8 cellular contexts compared by ENCODE assay signal in genomic region chr16:67967956-67968439, GRCh38. TPM values are rescaled to one million over a fixed set of nuclear protein-coding genes. Genes with fewer than 3 reads are reported as not detected.
DNase-seq lines count a peak whose midpoint lies in the region; ATAC-seq and TF ChIP-seq lines count a peak whose summit lies in the region.

No MANE protein-coding gene starts in this region.

- no peaks in the 10 kb centered on the region for H3K27me3 ChIP-seq in Panc1 (ENCODE audit: control insufficient read depth, insufficient read depth, low read length)

- intact Hi-C loops in activated CD4-positive, alpha-beta T cell treated with anti-CD3 and anti-CD28 coated beads for 36 hours (cut with DNase I, micrococcal nuclease) = loop anchor here (1.0 to 2.0 kb wide), 14 partner anchors 25 to 480 kb away; partner anchors contain the start of genes PSKH1 (in 2 of the 2), PSMB10 (in 2 of the 2), ACD (in 1 of the 2) and CENPT (in 1 of the 2)
- intact Hi-C loops in Panc1 (cut with micrococcal nuclease; ENCODE audit: unreplicated experiment) (no loop called here), MCF 10A (cut with micrococcal nuclease) (loop anchor here (2.0 to 5.0 kb wide), 2 partner anchors 73 to 269 kb away; partner anchors contain the start of gene ESRP2)

- DNase-seq in activated CD4-positive, alpha-beta T cell treated with anti-CD3 and anti-CD28 coated beads for 36 hours = peak; percentile 63
- no peak for DNase-seq in activated CD4-positive, alpha-beta T cell treated with anti-CD3 and anti-CD28 coated beads for 1 hour
- DNase-seq in Panc1 (ENCODE audit: low read depth, low spot score) = no peak
- peak; percentile 19 for DNase-seq in MCF 10A (ENCODE audit: unreplicated experiment)
- DNase-seq in immature natural killer cell = peak in 2 of 3 donors; percentile 8 to 32
- peak; percentile 40 for DNase-seq in stimulated activated CD4-positive, alpha-beta T cell treated with anti-CD3 and anti-CD28 coated beads, Interleukin-4, amount 100 ng/mL, for 24 hours
- DNase-seq in SKM-1 (lab: John Stamatoyannopoulos, UW; ENCODE audit: unreplicated experiment) = no peak

- H3K27ac Mint-ChIP-seq in activated CD4-positive, alpha-beta T cell treated with anti-CD3 and anti-CD28 coated beads for 36 hours = peak overlapping the region; percentile 80
- H3K27ac Mint-ChIP-seq in MCF 10A (ENCODE audit: low read depth, unreplicated experiment) (peak overlapping the region; percentile 77), immature natural killer cell (peak overlapping the region; percentile 66 to 95 (median 90))

- no peaks in the 10 kb centered on the region for H3K36me3 Mint-ChIP-seq in activated CD4-positive, alpha-beta T cell treated with anti-CD3 and anti-CD28 coated beads for 36 hours (ENCODE audit: low read depth)
- H3K36me3 Mint-ChIP-seq in MCF 10A (ENCODE audit: insufficient read depth, unreplicated experiment) = peaks cover 22% of the 10 kb centered on the region
- peaks cover 0 to under 1% (median 0%) of the 10 kb centered on the region in 3 donors for H3K36me3 Mint-ChIP-seq in immature natural killer cell

- CTCF ChIA-PET in activated CD4-positive, alpha-beta T cell treated with anti-CD3 and anti-CD28 coated beads for 36 hours (lab: Charles Lee) = interaction anchor here (0.7 kb wide), 1 partner anchor 13 kb away, joined by 3 read pairs; no protein-coding TSS in a partner anchor
- CTCF ChIA-PET in Panc1 (lab: Charles Lee) (no interaction called here), MCF 10A (lab: Yijun Ruan, JAX) (interaction anchor here (0.5 to 0.9 kb wide), 3 partner anchors 47 to 152 kb away, joined by 3 to 4 read pairs (median 3); no protein-coding TSS in a partner anchor)

- TF ChIP-seq CTCF in Panc1 (IDR thresholded peaks at IDR 0.05) (no peak), MCF 10A (IDR thresholded peaks at IDR 0.05; ENCODE audit: unreplicated experiment) (no peak)

- H3K27ac ChIP-seq in Panc1 (ENCODE audit: low read length) = peak overlapping the region; percentile 88

- peaks cover 14% of the 10 kb centered on the region for H3K4me1 Mint-ChIP-seq in activated CD4-positive, alpha-beta T cell treated with anti-CD3 and anti-CD28 coated beads for 36 hours
- peaks cover 29% of the 10 kb centered on the region for H3K4me1 Mint-ChIP-seq in MCF 10A (ENCODE audit: insufficient read depth, unreplicated experiment)
- H3K4me1 Mint-ChIP-seq in immature natural killer cell = peaks cover 24 to 25% of the 10 kb centered on the region in 2 donors

- H3K4me3 Mint-ChIP-seq in activated CD4-positive, alpha-beta T cell treated with anti-CD3 and anti-CD28 coated beads for 36 hours = peak overlapping the region; percentile 84
- peak overlapping the region; percentile 82 for H3K4me3 Mint-ChIP-seq in MCF 10A (ENCODE audit: unreplicated experiment)
- peak overlapping the region; percentile 89 to 96 (median 96) for H3K4me3 Mint-ChIP-seq in immature natural killer cell

- no peaks in the 10 kb centered on the region for H3K27me3 Mint-ChIP-seq in activated CD4-positive, alpha-beta T cell treated with anti-CD3 and anti-CD28 coated beads for 36 hours
- H3K27me3 Mint-ChIP-seq in MCF 10A (ENCODE audit: insufficient read depth, unreplicated experiment) (no peaks in the 10 kb centered on the region), immature natural killer cell (ENCODE audit: low read depth in 3 of 3) (peaks cover 2 to 9% (median 5%) of the 10 kb centered on the region in 3 donors)

- H3K9me3 Mint-ChIP-seq in activated CD4-positive, alpha-beta T cell treated with anti-CD3 and anti-CD28 coated beads for 36 hours (ENCODE audit: low read depth) = no peaks in the 10 kb centered on the region
- H3K9me3 Mint-ChIP-seq in MCF 10A (ENCODE audit: unreplicated experiment) (no peaks in the 10 kb centered on the region), immature natural killer cell (no peaks in the 10 kb centered on the region)

- no peaks in the 10 kb centered on the region for H3K9me3 ChIP-seq in Panc1 (ENCODE audit: control insufficient read depth, insufficient read depth, low read depth, low read length)

- peaks cover 15% of the 10 kb centered on the region for H3K4me1 ChIP-seq in Panc1 (ENCODE audit: control insufficient read depth, insufficient read depth, low read length)

- H3K36me3 ChIP-seq in Panc1 (ENCODE audit: control insufficient read depth, insufficient read depth, low read length) = no peaks in the 10 kb centered on the region

- POLR2A ChIA-PET in activated CD4-positive, alpha-beta T cell treated with anti-CD3 and anti-CD28 coated beads for 36 hours (lab: Charles Lee) = no interaction called here
- POLR2A ChIA-PET in Panc1 (lab: Charles Lee) = interaction anchor here (0.5 kb wide), 2 partner anchors 26 to 236 kb away, joined by 3 to 4 read pairs; no protein-coding TSS in a partner anchor
- POLR2A ChIA-PET in MCF 10A (lab: Yijun Ruan, JAX) = interaction anchor here (0.6 to 5.0 kb wide), 8 partner anchors 33 to 1458 kb away, joined by 3 to 40 read pairs (median 4); partner anchors contain the start of genes DDX28, DUS2, NOL3 and PSKH1

- BruUV-seq in Panc1 (replicated peaks; lab: Mats Ljungman, UMichigan) = no TSS peak
- no TSS peak for BruUV-seq in MCF 10A (replicated peaks; lab: Mats Ljungman, UMichigan)

- in situ Hi-C loops in Panc1 (cut with HindIII; ENCODE audit: low pct_unique_long_range_greater_than_20kb, low sequenced_read_pairs) = no loop called here

- H3K4me3 ChIP-seq in Panc1 (ENCODE audit: low read depth in 2 of 2, low read length in 2 of 2) = peak overlapping the region; percentile 69 to 85

- peak; percentile 10 for ATAC-seq in activated CD4-positive, alpha-beta T cell treated with anti-CD3 and anti-CD28 coated beads for 36 hours
- ATAC-seq in HG02943 (IDR thresholded peaks at IDR 0.05; ENCODE audit: low read depth, unreplicated experiment) (peak; percentile 13), Panc1 (peak; percentile 53)

RNA-seq across cellular contexts. Expression of gene SLC12A4, which starts 0.4 kb away (rescaled TPM):
- total RNA-seq in activated CD4-positive, alpha-beta T cell treated with anti-CD3 and anti-CD28 coated beads for 36 hours = 10 to 100 TPM; 21.8 to 25.8 TPM
- 31.8 TPM for total RNA-seq in Panc1 (2021; ENCODE audit: unreplicated experiment)
- polyA plus RNA-seq in Panc1 (2012; ENCODE audit: insufficient read length) = 42.0 TPM
- total RNA-seq in MCF 10A (2022) = 107 TPM in 2 replicates
- polyA plus RNA-seq in immature natural killer cell = 10 to 100 TPM in 1 of 3 donors, 1 to 10 TPM in 2; 5.1 to 10.5 (median 6.6) TPM

RNA-seq across cellular contexts. Expression of gene DPEP3, which starts 12.3 kb away (rescaled TPM):
- under 1 TPM in 1 of 2 experiments, not detected in 1; 0.11 TPM for total RNA-seq in activated CD4-positive, alpha-beta T cell treated with anti-CD3 and anti-CD28 coated beads for 36 hours
- not detected for total RNA-seq in Panc1 (2021; ENCODE audit: unreplicated experiment)
- not detected for polyA plus RNA-seq in Panc1 (2012; ENCODE audit: insufficient read length)
- not detected in 2 replicates for total RNA-seq in MCF 10A (2022)
- polyA plus RNA-seq in immature natural killer cell = under 1 TPM in 1 of 3 donors, not detected in 2; 0.11 TPM

RNA-seq across cellular contexts. Expression of gene LCAT, which starts 24.1 kb away (rescaled TPM):
- 1 to 10 TPM; 9.1 to 9.9 TPM for total RNA-seq in activated CD4-positive, alpha-beta T cell treated with anti-CD3 and anti-CD28 coated beads for 36 hours
- total RNA-seq in Panc1 (2021; ENCODE audit: unreplicated experiment) (14.0 TPM), MCF 10A (2022) (35.3 and 44.5 TPM in 2 replicates)
- 7.5 TPM for polyA plus RNA-seq in Panc1 (2012; ENCODE audit: insufficient read length)
- 1 to 10 TPM in 1 of 3 donors, under 1 TPM in 1, not detected in 1; 0.14 to 1.3 TPM for polyA plus RNA-seq in immature natural killer cell

RNA-seq across cellular contexts. Expression of gene DPEP2, which starts 31.3 kb away (rescaled TPM):
- 1 to 10 TPM; 3.2 to 3.8 TPM for total RNA-seq in activated CD4-positive, alpha-beta T cell treated with anti-CD3 and anti-CD28 coated beads for 36 hours
- total RNA-seq in Panc1 (2021; ENCODE audit: unreplicated experiment) (not detected), MCF 10A (2022) (not detected in 2 replicates)
- polyA plus RNA-seq in Panc1 (2012; ENCODE audit: insufficient read length) = not detected
- polyA plus RNA-seq in immature natural killer cell = 10 to 100 TPM; 45.5 to 62.6 (median 59.4) TPM

RNA-seq across cellular contexts. Expression of gene PSMB10, which starts 31.3 kb away (rescaled TPM):
- total RNA-seq in activated CD4-positive, alpha-beta T cell treated with anti-CD3 and anti-CD28 coated beads for 36 hours = 100 to 1,000 TPM; 123 to 195 TPM
- total RNA-seq in Panc1 (2021; ENCODE audit: unreplicated experiment) = 47.7 TPM
- polyA plus RNA-seq in Panc1 (2012; ENCODE audit: insufficient read length) = 80.8 TPM
- total RNA-seq in MCF 10A (2022) = 20.3 and 32.7 TPM in 2 replicates
- 1,000 to 10,000 TPM in 2 of 3 donors, 100 to 1,000 TPM in 1; 893 to 1,468 (median 1,114) TPM for polyA plus RNA-seq in immature natural killer cell

Comparison
In these comparisons a context has a peak if more than half of its experiments do, and no peak if none do; other contexts are left out.
1. DNase-seq: peak in activated CD4-positive, alpha-beta T cell treated with anti-CD3 and anti-CD28 coated beads for 36 hours (single experiment), MCF 10A (single experiment), immature natural killer cell (2 of 3) and stimulated activated CD4-positive, alpha-beta T cell treated with anti-CD3 and anti-CD28 coated beads, Interleukin-4, amount 100 ng/mL, for 24 hours (single experiment); none in activated CD4-positive, alpha-beta T cell treated with anti-CD3 and anti-CD28 coated beads for 1 hour (single experiment), Panc1 (single experiment) and SKM-1 (single experiment).
2. Peak in every context shown above with its lines, with median percentiles within 50 percentile points of each other: ATAC-seq, H3K27ac Mint-ChIP-seq and H3K4me3 Mint-ChIP-seq.